8 cellular contexts compared by ENCODE assay signal in genomic region chr6:41028618-41029486, GRCh38. TPM values are rescaled to one million over a fixed set of nuclear protein-coding genes. Genes with fewer than 3 reads are reported as not detected.
DNase-seq lines count a peak whose midpoint lies in the region; ATAC-seq and TF ChIP-seq lines count a peak whose summit lies in the region.

No MANE protein-coding gene starts in this region.

- H3K4me2 ChIP-seq in fibroblast of lung (ENCODE audit: extremely low read depth, insufficient read depth, low read length), result peak overlapping the region; percentile 89
- peak overlapping the region; percentile 74 for H3K4me2 ChIP-seq in parathyroid adenoma (ENCODE audit: low read length)

- H3K4me1 Mint-ChIP-seq in activated naive CD4-positive, alpha-beta T cell treated with anti-CD3 and anti-CD28 coated beads, Interleukin-2, amount 10 ng/mL, durations not matched to agents 7 days and 5 days, result peaks cover 24% of the 10 kb centered on the region

- H4K20me1 ChIP-seq in fibroblast of lung (ENCODE audit: control insufficient read depth, extremely low read depth, insufficient read depth, low read length), result no peaks in the 10 kb centered on the region

- no peaks in the 10 kb centered on the region for H3K79me2 ChIP-seq in fibroblast of lung (ENCODE audit: control insufficient read depth, insufficient read depth, low read length)
- H3K79me2 ChIP-seq in parathyroid adenoma, result no peaks in the 10 kb centered on the region

- H3K36me3 ChIP-seq in Peyer's patch (no peaks in the 10 kb centered on the region), fibroblast of lung (ENCODE audit: control insufficient read depth, insufficient read depth, low read length) (no peaks in the 10 kb centered on the region), parathyroid adenoma (ENCODE audit: control insufficient read depth, insufficient read depth, low read length) (no peaks in the 10 kb centered on the region)

- DNase-seq in activated naive CD4-positive, alpha-beta T cell treated with anti-CD3 and anti-CD28 coated beads, Interleukin-2, amount 10 ng/mL, durations not matched to agents 7 days and 5 days, result no peak
- no peak for DNase-seq in activated naive CD4-positive, alpha-beta T cell treated with Interleukin-2 at 50 U/mL for 16 hours
- DNase-seq in Peyer's patch, result no peak
- DNase-seq in fibroblast of lung (ENCODE audit: low read depth in 2 of 2), result peak in 1 of 2 donors; percentile 9
- no peak for DNase-seq in epidermal melanocyte (ENCODE audit: insufficient read length, low spot score)

- H3K9ac ChIP-seq in fibroblast of lung (ENCODE audit: insufficient read depth, low read length), result no peak overlapping the region
- H3K9ac ChIP-seq in parathyroid adenoma, result no peak overlapping the region

- H3K4me3 ChIP-seq in Peyer's patch, result peak overlapping the region; percentile 32 to 58 (median 48)
- peak overlapping the region in 3 of 4 experiments; percentile 33 to 56 (median 53) for H3K4me3 ChIP-seq in fibroblast of lung (replicated peaks in 1 of 4; ENCODE audit: control extremely low read depth in 1 of 4, insufficient read depth in 1 of 4, low read depth in 3 of 4, low read length in 4 of 4)
- peak overlapping the region; percentile 56 for H3K4me3 ChIP-seq in parathyroid adenoma (ENCODE audit: low read depth, low read length)

- H3K9me3 Mint-ChIP-seq in activated naive CD4-positive, alpha-beta T cell treated with anti-CD3 and anti-CD28 coated beads, Interleukin-2, amount 10 ng/mL, durations not matched to agents 7 days and 5 days, result no peaks in the 10 kb centered on the region

- no peaks in the 10 kb centered on the region for H3K27me3 Mint-ChIP-seq in activated naive CD4-positive, alpha-beta T cell treated with anti-CD3 and anti-CD28 coated beads, Interleukin-2, amount 10 ng/mL, durations not matched to agents 7 days and 5 days

- H3K27ac Mint-ChIP-seq in activated naive CD4-positive, alpha-beta T cell treated with anti-CD3 and anti-CD28 coated beads, Interleukin-2, amount 10 ng/mL, durations not matched to agents 7 days and 5 days, result peak overlapping the region; percentile 84

- no peak for ATAC-seq in GM18909 (IDR thresholded peaks at IDR 0.05; ENCODE audit: poor library complexity, unreplicated experiment)
- ATAC-seq in HG03439 (IDR thresholded peaks at IDR 0.05; ENCODE audit: unreplicated experiment), result no peak

- no peak for TF ChIP-seq CTCF in Peyer's patch (IDR thresholded peaks at IDR 0.05)
- no peak for TF ChIP-seq CTCF in fibroblast of lung (conservative IDR thresholded peaks at IDR 0.05 in 1 of 2, IDR thresholded peaks at IDR 0.05 in 1 of 2; ENCODE audit: low read depth in 1 of 2, low read length in 2 of 2)
- no peak for TF ChIP-seq CTCF in parathyroid adenoma (IDR thresholded peaks at IDR 0.05)

- H2AFZ ChIP-seq in fibroblast of lung (ENCODE audit: low read length), result peak overlapping the region; percentile 90
- H2AFZ ChIP-seq in parathyroid adenoma, result peak overlapping the region; percentile 100

- H3K27ac ChIP-seq in Peyer's patch (peak overlapping the region in 3 of 4 donors; percentile 24 to 75 (median 48)), fibroblast of lung (ENCODE audit: insufficient read depth, low read length) (no peak overlapping the region), parathyroid adenoma (peak overlapping the region; percentile 69)

- H3K9me3 ChIP-seq in Peyer's patch (no peaks in the 10 kb centered on the region), fibroblast of lung (ENCODE audit: control insufficient read depth, insufficient read depth, low read depth, low read length) (no peaks in the 10 kb centered on the region), parathyroid adenoma (ENCODE audit: control insufficient read depth, low read length) (no peaks in the 10 kb centered on the region)

- CTCF ChIA-PET in activated naive CD4-positive, alpha-beta T cell treated with anti-CD3 and anti-CD28 coated beads, Interleukin-2, amount 10 ng/mL, durations not matched to agents 7 days and 5 days (lab: Charles Lee), result interaction anchor here (0.6 to 10.4 kb wide), 22 partner anchors 9 to 817 kb away, joined by 3 to 113 read pairs (median 5); partner anchors contain the start of genes APOBEC2 and UNC5CL

- no peaks in the 10 kb centered on the region for H3K36me3 Mint-ChIP-seq in activated naive CD4-positive, alpha-beta T cell treated with anti-CD3 and anti-CD28 coated beads, Interleukin-2, amount 10 ng/mL, durations not matched to agents 7 days and 5 days

- no peaks in the 10 kb centered on the region for H3K27me3 ChIP-seq in Peyer's patch
- no peaks in the 10 kb centered on the region for H3K27me3 ChIP-seq in fibroblast of lung (ENCODE audit: control insufficient read depth, insufficient read depth, low read length)
- H3K27me3 ChIP-seq in parathyroid adenoma (ENCODE audit: control insufficient read depth, insufficient read depth, low read length), result no peaks in the 10 kb centered on the region

- peaks cover 0 to 15% (median 7%) of the 10 kb centered on the region in 4 donors for H3K4me1 ChIP-seq in Peyer's patch
- peaks cover 6% of the 10 kb centered on the region for H3K4me1 ChIP-seq in fibroblast of lung (ENCODE audit: control insufficient read depth, extremely low read depth, insufficient read depth, low read length)
- peaks cover 10% of the 10 kb centered on the region for H3K4me1 ChIP-seq in parathyroid adenoma

- no peak for TF ChIP-seq POLR2A in Peyer's patch (IDR thresholded peaks at IDR 0.05)

- peak overlapping the region; percentile 72 for H3K4me3 Mint-ChIP-seq in activated naive CD4-positive, alpha-beta T cell treated with anti-CD3 and anti-CD28 coated beads, Interleukin-2, amount 10 ng/mL, durations not matched to agents 7 days and 5 days

RNA-seq across cellular contexts. Expression of gene UNC5CL, which starts 10.2 kb away (rescaled TPM):
- 10 to 100 TPM in 3 of 4 donors, 1 to 10 TPM in 1; 8.3 to 34.6 (median 28.4) TPM for total RNA-seq in Peyer's patch
- total RNA-seq in fibroblast of lung, result 0.17 and 0.26 TPM in 2 replicates
- 0.01 TPM in 1 of 2 replicates, not detected in the other for polyA plus RNA-seq in fibroblast of lung
- polyA plus RNA-seq in fibroblast of lung (2012), result not detected in 2 replicates
- not detected in 2 replicates for polyA minus RNA-seq in fibroblast of lung (ENCODE audit: low replicate concordance)

RNA-seq across cellular contexts. Expression of gene TSPO2, which starts 13.4 kb away (rescaled TPM):
- total RNA-seq in Peyer's patch (not detected), fibroblast of lung (not detected in 2 replicates)
- polyA plus RNA-seq in fibroblast of lung, result not detected in 2 replicates
- not detected in 2 replicates for polyA plus RNA-seq in fibroblast of lung (2012)
- polyA minus RNA-seq in fibroblast of lung (ENCODE audit: low replicate concordance), result not detected in 2 replicates

RNA-seq across cellular contexts. Expression of gene APOBEC2, which starts 24.1 kb away (rescaled TPM):
- 1 to 10 TPM in 1 of 4 donors, not detected in 3; 1.1 TPM for total RNA-seq in Peyer's patch
- not detected in 2 replicates for total RNA-seq in fibroblast of lung
- not detected in 2 replicates for polyA plus RNA-seq in fibroblast of lung
- polyA plus RNA-seq in fibroblast of lung (2012), result not detected in 2 replicates
- polyA minus RNA-seq in fibroblast of lung (ENCODE audit: low replicate concordance), result not detected in 2 replicates

RNA-seq across cellular contexts. Expression of gene OARD1, which starts 43.3 kb away (rescaled TPM):
- total RNA-seq in Peyer's patch, result 10 to 100 TPM; 33.3 to 49.5 (median 39.6) TPM
- 10.3 and 12.4 TPM in 2 replicates for total RNA-seq in fibroblast of lung
- 9.8 and 11.7 TPM in 2 replicates for polyA plus RNA-seq in fibroblast of lung
- 12.8 and 13.4 TPM in 2 replicates for polyA plus RNA-seq in fibroblast of lung (2012)
- 0.27 TPM in 1 of 2 replicates, not detected in the other for polyA minus RNA-seq in fibroblast of lung (ENCODE audit: low replicate concordance)

RNA-seq across cellular contexts. Expression of gene NFYA, which starts 43.9 kb away (rescaled TPM):
- 10 to 100 TPM; 22.9 to 27.5 (median 23.4) TPM for total RNA-seq in Peyer's patch
- total RNA-seq in fibroblast of lung, result 10.0 and 14.9 TPM in 2 replicates
- 6.9 and 10.0 TPM in 2 replicates for polyA plus RNA-seq in fibroblast of lung
- 9.4 and 13.5 TPM in 2 replicates for polyA plus RNA-seq in fibroblast of lung (2012)
- 23.5 and 34.7 TPM in 2 replicates for polyA minus RNA-seq in fibroblast of lung (ENCODE audit: low replicate concordance)
